In genomic region chr1:24071941-24072340, GRCh38 we compare ENCODE assay signal across 25 cellular contexts. TPM values are rescaled to one million over a fixed set of nuclear protein-coding genes. Genes with fewer than 3 reads are reported as not detected.
"Had no signal": no experiment of that assay in that cellular context is flagged by ENCODE, and none has a peak within 500 bp of the region (broad histone marks: within the 10 kb centered on the region; RNA-seq: fewer than 3 reads in every experiment).

No MANE protein-coding gene starts in this region.

- FAIRE-seq: colon, endothelial cell of umbilical vein had no signal

- H3K27me3 ChIP-seq: brain microvascular endothelial cell, hepatocyte, tibial artery had no signal

- H3K36me3 ChIP-seq: brain microvascular endothelial cell, esophagus squamous epithelium, tibial artery had no signal

- H3K27ac ChIP-seq: brain microvascular endothelial cell, esophagus squamous epithelium, hepatocyte, tibial artery, VCaP had no signal

- H3K4me3 ChIP-seq: esophagus squamous epithelium, hepatocyte, lung, tibial artery had no signal

- H3K79me2 ChIP-seq: hepatocyte had no signal

- ATAC-seq: activated CD4-positive, CD25-positive, alpha-beta regulatory T cell treated with anti-CD3 and anti-CD28 coated beads, Interleukin-2, amount 50 U/mL, for 24 hours; activated CD8-positive, alpha-beta memory T cell treated with anti-CD3 and anti-CD28 coated beads, Interleukin-2, amount 10 ng/mL, durations not matched to agents 7 days and 5 days; activated CD8-positive, alpha-beta T cell treated with anti-CD3 and anti-CD28 coated beads for 36 hours; left colon; naive thymus-derived CD4-positive, alpha-beta T cell; T-cell had no signal

- H3K9me3 ChIP-seq: esophagus squamous epithelium, tibial artery had no signal

- DNase-seq: activated CD4-positive, alpha-beta T cell treated with anti-CD3 and anti-CD28 coated beads, Interleukin-2, amount 10 ng/mL, durations not matched to agents 7 days and 5 days; activated CD8-positive, alpha-beta memory T cell treated with anti-CD3 and anti-CD28 coated beads, Interleukin-2, amount 10 ng/mL, durations not matched to agents 7 days and 5 days; activated CD8-positive, alpha-beta T cell treated with anti-CD3 and anti-CD28 coated beads for 36 hours; activated gamma-delta T cell; activated naive CD4-positive, alpha-beta T cell treated with anti-CD3 and anti-CD28 coated beads, Interleukin-2, amount 50 U/mL, for 16 hours; activated T-cell treated with anti-CD3 and anti-CD28 coated beads for 4 hours; aorta; brain microvascular endothelial cell; central memory CD4-positive, alpha-beta T cell; effector memory CD4-positive, alpha-beta T cell; esophagus squamous epithelium; left colon; naive thymus-derived CD4-positive, alpha-beta T cell; stimulated activated CD4-positive, alpha-beta T cell treated with anti-CD3 and anti-CD28 coated beads, Interleukin-1b, Interleukin-23, amount 100 ng/mL, for 48 hours; substantia nigra; T-cell; tibial artery had no signal

RNA-seq across cellular contexts. Expression of gene MYOM3, which starts 40.0 kb away (rescaled TPM):
- total RNA-seq: activated CD4-positive, alpha-beta T cell treated with anti-CD3 and anti-CD28 coated beads, Interleukin-2, amount 10 ng/mL, durations not matched to agents 7 days and 5 days; activated CD8-positive, alpha-beta memory T cell treated with anti-CD3 and anti-CD28 coated beads, Interleukin-2, amount 10 ng/mL, durations not matched to agents 7 days and 5 days; activated CD8-positive, alpha-beta T cell treated with anti-CD3 and anti-CD28 coated beads for 36 hours; activated T-helper 1 cell treated with anti-CD3 and anti-CD28 coated beads, Interleukin-12 subunit alpha, Interleukin-12 subunit beta, Interleukin-2, Interleukin-4 antibody, amounts not matched to agents 30 ng/mL and 10 ng/mL and 1 ng/mL, durations not matched to agents 14 hours and 24 hours and 36 hours; naive thymus-derived CD4-positive, alpha-beta T cell; neural crest cell; T-cell had no signal
- polyA plus RNA-seq: naive thymus-derived CD4-positive, alpha-beta T cell had no signal
